ENCODE assay signal across 1 cellular context in the genomic region with DNA sequence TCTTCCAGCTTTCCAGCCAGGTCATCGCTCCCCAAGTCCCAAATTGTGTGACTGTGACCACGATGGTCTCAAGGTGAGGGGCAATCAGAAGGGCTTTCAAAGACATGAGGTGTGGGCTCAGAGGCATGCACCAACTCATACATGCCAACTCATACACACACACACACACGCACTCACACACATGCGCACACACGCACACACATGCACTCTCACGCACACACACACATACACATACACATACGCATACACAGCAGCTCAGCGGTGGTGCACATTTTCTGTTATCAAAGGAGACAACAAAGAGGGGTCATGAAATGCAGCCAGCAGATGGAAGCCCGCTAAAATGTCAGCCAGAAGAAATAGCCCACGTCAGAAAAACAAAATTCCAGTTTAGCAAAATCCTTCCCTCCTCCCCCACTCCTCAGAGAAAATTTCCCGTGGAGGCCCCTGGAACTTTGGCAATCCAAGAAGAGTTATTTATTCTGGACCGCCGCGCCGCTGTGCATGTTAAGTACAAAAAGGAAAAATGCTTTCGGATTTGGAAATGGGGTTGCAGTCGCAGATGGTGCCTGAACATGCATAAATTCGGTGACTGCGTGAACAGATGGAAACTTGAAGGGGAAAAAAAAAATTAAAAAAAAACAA.
TF ChIP-seq lines count a peak whose summit lies in the region.

No MANE protein-coding gene starts in this region.

TF ChIP-seq in HEK293, 187 proteins besides CTCF, POLR2A, EP300 and RAD21 (continued from another document):
- TF ChIP-seq, protein P1, sequence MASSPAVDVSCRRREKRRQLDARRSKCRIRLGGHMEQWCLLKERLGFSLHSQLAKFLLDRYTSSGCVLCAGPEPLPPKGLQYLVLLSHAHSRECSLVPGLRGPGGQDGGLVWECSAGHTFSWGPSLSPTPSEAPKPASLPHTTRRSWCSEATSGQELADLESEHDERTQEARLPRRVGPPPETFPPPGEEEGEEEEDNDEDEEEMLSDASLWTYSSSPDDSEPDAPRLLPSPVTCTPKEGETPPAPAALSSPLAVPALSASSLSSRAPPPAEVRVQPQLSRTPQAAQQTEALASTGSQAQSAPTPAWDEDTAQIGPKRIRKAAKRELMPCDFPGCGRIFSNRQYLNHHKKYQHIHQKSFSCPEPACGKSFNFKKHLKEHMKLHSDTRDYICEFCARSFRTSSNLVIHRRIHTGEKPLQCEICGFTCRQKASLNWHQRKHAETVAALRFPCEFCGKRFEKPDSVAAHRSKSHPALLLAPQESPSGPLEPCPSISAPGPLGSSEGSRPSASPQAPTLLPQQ (tag by site-specific recombination; IDR thresholded peaks at IDR 0.05): no peak
- TF ChIP-seq, protein P2, sequence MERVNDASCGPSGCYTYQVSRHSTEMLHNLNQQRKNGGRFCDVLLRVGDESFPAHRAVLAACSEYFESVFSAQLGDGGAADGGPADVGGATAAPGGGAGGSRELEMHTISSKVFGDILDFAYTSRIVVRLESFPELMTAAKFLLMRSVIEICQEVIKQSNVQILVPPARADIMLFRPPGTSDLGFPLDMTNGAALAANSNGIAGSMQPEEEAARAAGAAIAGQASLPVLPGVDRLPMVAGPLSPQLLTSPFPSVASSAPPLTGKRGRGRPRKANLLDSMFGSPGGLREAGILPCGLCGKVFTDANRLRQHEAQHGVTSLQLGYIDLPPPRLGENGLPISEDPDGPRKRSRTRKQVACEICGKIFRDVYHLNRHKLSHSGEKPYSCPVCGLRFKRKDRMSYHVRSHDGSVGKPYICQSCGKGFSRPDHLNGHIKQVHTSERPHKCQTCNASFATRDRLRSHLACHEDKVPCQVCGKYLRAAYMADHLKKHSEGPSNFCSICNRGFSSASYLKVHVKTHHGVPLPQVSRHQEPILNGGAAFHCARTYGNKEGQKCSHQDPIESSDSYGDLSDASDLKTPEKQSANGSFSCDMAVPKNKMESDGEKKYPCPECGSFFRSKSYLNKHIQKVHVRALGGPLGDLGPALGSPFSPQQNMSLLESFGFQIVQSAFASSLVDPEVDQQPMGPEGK (tag by site-specific recombination; IDR thresholded peaks at IDR 0.05): no peak
